In genomic region chr1:24150228-24151174, GRCh38 we compare ENCODE assay signal across 8 cellular contexts.
DNase-seq lines count a peak whose midpoint lies in the region; ATAC-seq and TF ChIP-seq lines count a peak whose summit lies in the region.

No MANE protein-coding gene starts in this region.

- peak; percentile 73 for ATAC-seq in HG03280 (IDR thresholded peaks at IDR 0.05; ENCODE audit: unreplicated experiment)
- no peak for ATAC-seq in HG02884 (IDR thresholded peaks at IDR 0.05; ENCODE audit: unreplicated experiment)

- peak; percentile 97 for DNase-seq in DMS53 (lab: John Stamatoyannopoulos, UW)
- DNase-seq in NCI-H510A treated with DMSO at 0.1 percent for 48 hours (lab: John Stamatoyannopoulos, UW) = peak; percentile 93
- peak; percentile 78 to 91 for DNase-seq in activated CD4-positive, alpha-beta T cell treated with anti-CD3 and anti-CD28 coated beads for 4 hours
- peak; percentile 83 for DNase-seq in choroid plexus epithelial cell (ENCODE audit: low read depth)
- peak; percentile 62 for DNase-seq in kidney glomerular epithelial cell (lab: John Stamatoyannopoulos, UW)
- DNase-seq in stimulated activated CD4-positive, alpha-beta T cell treated with anti-CD3 and anti-CD28 coated beads, Interleukin-15, amount 100 ng/mL, for 48 hours (ENCODE audit: low read depth in 2 of 2) = peak; percentile 72 to 88

- TF ChIP-seq CTCF in choroid plexus epithelial cell (conservative IDR thresholded peaks at IDR 0.05; ENCODE audit: low read depth, low read length) = peak; percentile 83

- H3K4me3 ChIP-seq in choroid plexus epithelial cell (ENCODE audit: low read depth, low read length) = peak overlapping the region; percentile 18
